Comparison of ENCODE assay signal across 8 cellular contexts in genomic region chr9:38066907-38067610, GRCh38. TPM values are rescaled to one million over a fixed set of nuclear protein-coding genes. Genes with fewer than 3 reads are reported as not detected.
DNase-seq lines count a peak whose midpoint lies in the region; ATAC-seq, FAIRE-seq and TF ChIP-seq lines count a peak whose summit lies in the region.

No MANE protein-coding gene starts in this region.

- H3K9me3 Mint-ChIP-seq in stimulated activated effector memory CD8-positive, alpha-beta T cell treated with anti-CD3 and anti-CD28 coated beads, Interleukin-12 subunit alpha, Interleukin-12 subunit beta, amount 100 ng/mL, for 72 hours: no peaks in the 10 kb centered on the region

- H2AFZ ChIP-seq in HepG2 (ENCODE audit: low read length): no peak overlapping the region

- H3K9ac ChIP-seq in HepG2 (ENCODE audit: insufficient read depth, low read depth, low read length): peak overlapping the region; percentile 95

- H4K20me1 ChIP-seq in HepG2 (ENCODE audit: insufficient read depth, low read length): peaks cover 33% of the 10 kb centered on the region

- H3K4me3 ChIP-seq in GM12864 (ENCODE audit: low read depth, low read length) (peak overlapping the region; percentile 81), SJCRH30 (peak overlapping the region; percentile 100), HepG2 (replicated peaks in 1 of 3; ENCODE audit: insufficient read depth in 1 of 3, low read depth in 2 of 3, low read length in 3 of 3) (peak overlapping the region; percentile 82 to 96 (median 95))

- BruUV-seq in HepG2 (replicated peaks; lab: Mats Ljungman, UMichigan): TSS peak; percentile 35

- TF ChIP-seq POLR2A in HepG2 (IDR thresholded peaks at IDR 0.05; ENCODE audit: insufficient read depth in 1 of 2, low read depth in 2 of 2, low read length in 2 of 2): no peak

- no peaks in the 10 kb centered on the region for H3K36me3 Mint-ChIP-seq in stimulated activated effector memory CD8-positive, alpha-beta T cell treated with anti-CD3 and anti-CD28 coated beads, Interleukin-12 subunit alpha, Interleukin-12 subunit beta, amount 100 ng/mL, for 72 hours

- H3K27me3 ChIP-seq in SJCRH30 (no peaks in the 10 kb centered on the region), HepG2 (ENCODE audit: control insufficient read depth in 1 of 2, insufficient read depth in 2 of 2, low read length in 2 of 2) (no peaks in the 10 kb centered on the region; a peak in 1 of 5 replicates)

- intact Hi-C loops in HepG2 (cut with micrococcal nuclease; ENCODE audit: unreplicated experiment): loop anchor here (2.0 kb wide), 1 partner anchor 42 kb away; no protein-coding TSS in a partner anchor

- no peak for TF ChIP-seq CTCF in GM12864 (IDR thresholded peaks at IDR 0.05; ENCODE audit: low read depth, low read length, missing control alignments)
- no peak for TF ChIP-seq CTCF in HepG2 (CRISPR knock-in tag; IDR thresholded peaks at IDR 0.05)

- no peak overlapping the region for H3K27ac Mint-ChIP-seq in stimulated activated effector memory CD8-positive, alpha-beta T cell treated with anti-CD3 and anti-CD28 coated beads, Interleukin-12 subunit alpha, Interleukin-12 subunit beta, amount 100 ng/mL, for 72 hours

- H3K9me3 ChIP-seq in SJCRH30 (replicated peaks) (no peaks in the 10 kb centered on the region), HepG2 (ENCODE audit: low read length) (no peaks in the 10 kb centered on the region)

- POLR2A ChIA-PET in HepG2 (lab: Yijun Ruan, JAX): interaction anchor here (1.0 to 2.9 kb wide), 5 partner anchors 10 to 154 kb away, joined by 3 to 14 read pairs (median 4); no protein-coding TSS in a partner anchor

- CTCF ChIA-PET in HepG2 (lab: Yijun Ruan, JAX; ENCODE audit: low intra/inter-chr PET ratio, low total read pairs): no interaction called here

- in situ Hi-C loops in HepG2 (cut with HindIII; ENCODE audit: extremely low pct_ligation_motif_present, low pct_unique_long_range_greater_than_20kb): loop anchor here (5.0 kb wide), 2 partner anchors 45 to 105 kb away; no protein-coding TSS in a partner anchor

- no peak for TF ChIP-seq RAD21 in HepG2 (CRISPR knock-in tag; IDR thresholded peaks at IDR 0.05)

- WGBS in HepG2 (ENCODE audit: low lambda C conversion rate): under 1% methylated on average over 28 of the region's 31 CpGs

- ATAC-seq in HepG2 (no peak), HG02970 (IDR thresholded peaks at IDR 0.05; ENCODE audit: low FRiP score, unreplicated experiment) (no peak), GM21360 (IDR thresholded peaks at IDR 0.05; ENCODE audit: unreplicated experiment) (no peak)
- peak; percentile 5 for ATAC-seq in stimulated activated effector memory CD8-positive, alpha-beta T cell treated with anti-CD3 and anti-CD28 coated beads, Interleukin-12 subunit alpha, Interleukin-12 subunit beta, amount 100 ng/mL, for 72 hours

- H3K4me1 Mint-ChIP-seq in stimulated activated effector memory CD8-positive, alpha-beta T cell treated with anti-CD3 and anti-CD28 coated beads, Interleukin-12 subunit alpha, Interleukin-12 subunit beta, amount 100 ng/mL, for 72 hours: peaks cover 29% of the 10 kb centered on the region

- no peak for TF ChIP-seq EP300 in HepG2 (IDR thresholded peaks at IDR 0.05; ENCODE audit: low read depth in 2 of 2, low read length in 2 of 2)
- TF ChIP-seq EP300 in HepG2 (CRISPR knock-in tag; IDR thresholded peaks at IDR 0.05; ENCODE audit: borderline replicate concordance): no peak

- peak overlapping the region; percentile 85 for H3K4me3 Mint-ChIP-seq in stimulated activated effector memory CD8-positive, alpha-beta T cell treated with anti-CD3 and anti-CD28 coated beads, Interleukin-12 subunit alpha, Interleukin-12 subunit beta, amount 100 ng/mL, for 72 hours

- no peak for DNase-seq in GM12864 (ENCODE audit: low read depth)
- DNase-seq in SJCRH30: peak in 1 of 2 experiments; percentile 22
- DNase-seq in central memory CD4-positive, alpha-beta T cell: peak; percentile 2
- no peak for DNase-seq in HepG2 (ENCODE audit: low spot score)
- DNase-seq in stimulated activated effector memory CD8-positive, alpha-beta T cell treated with anti-CD3 and anti-CD28 coated beads, Interleukin-12 subunit alpha, Interleukin-12 subunit beta, amount 100 ng/mL, for 72 hours (ENCODE audit: low spot score in 2 of 2): no peak
- DNase-seq in effector CD4-positive, alpha-beta T cell: no peak

- H3K27ac ChIP-seq in SJCRH30: peak overlapping the region; percentile 10; the same call in 1 of the 2 replicates
- peak overlapping the region; percentile 83 for H3K27ac ChIP-seq in HepG2 (ENCODE audit: extremely low read length, insufficient read depth, low read length)

- H3K4me2 ChIP-seq in HepG2 (ENCODE audit: low read depth, low read length): peak overlapping the region; percentile 91

- FAIRE-seq in HepG2 (lab: Jason Lieb, UNC): no peak

- H3K4me1 ChIP-seq in SJCRH30 (peaks cover 18% of the 10 kb centered on the region), HepG2 (ENCODE audit: insufficient read depth, low read length) (peaks cover 62% of the 10 kb centered on the region)

- H3K79me2 ChIP-seq in HepG2 (ENCODE audit: insufficient read depth, low read length): peaks cover 68% of the 10 kb centered on the region

- H3K36me3 ChIP-seq in SJCRH30 (no peaks in the 10 kb centered on the region), HepG2 (replicated peaks in 1 of 2; ENCODE audit: control insufficient read depth in 1 of 2, insufficient read depth in 2 of 2, low read length in 2 of 2) (peaks cover 0 to 14% of the 10 kb centered on the region in 2 experiments; a peak in 3 of 5 replicates)

TF ChIP-seq in HepG2, 621 proteins besides CTCF, POLR2A, EP300 and RAD21 (continues in another document):
- TF ChIP-seq KDM5B (CRISPR knock-in tag; IDR thresholded peaks at IDR 0.05; ENCODE audit: borderline replicate concordance): peak; percentile 34; the same call in 1 of the 2 replicates
- no peak for TF ChIP-seq ZNF24 (IDR thresholded peaks at IDR 0.05)
- no peak for TF ChIP-seq ARNTL (CRISPR knock-in tag; IDR thresholded peaks at IDR 0.05)
- TF ChIP-seq CENPT (CRISPR knock-in tag; IDR thresholded peaks at IDR 0.05; ENCODE audit: low read depth): no peak
- TF ChIP-seq ZNF670 (CRISPR knock-in tag; IDR thresholded peaks at IDR 0.05; ENCODE audit: borderline replicate concordance): no peak
- TF ChIP-seq FOXP1 (IDR thresholded peaks at IDR 0.05): no peak
- TF ChIP-seq FOXP1 (CRISPR knock-in tag; IDR thresholded peaks at IDR 0.05): no peak
- TF ChIP-seq HHEX (CRISPR knock-in tag; IDR thresholded peaks at IDR 0.05): no peak
- TF ChIP-seq NR2C2 (CRISPR knock-in tag; IDR thresholded peaks at IDR 0.05; ENCODE audit: borderline replicate concordance): no peak
- TF ChIP-seq ZSCAN12 (CRISPR knock-in tag; IDR thresholded peaks at IDR 0.05): no peak
- no peak for TF ChIP-seq TIGD3 (CRISPR knock-in tag; IDR thresholded peaks at IDR 0.05; ENCODE audit: borderline replicate concordance)
- TF ChIP-seq PAF1 (CRISPR knock-in tag; IDR thresholded peaks at IDR 0.05): no peak
- no peak for TF ChIP-seq POGZ (CRISPR knock-in tag; IDR thresholded peaks at IDR 0.05)
- TF ChIP-seq HNF1B (CRISPR knock-in tag; IDR thresholded peaks at IDR 0.05): no peak

RNA-seq across cellular contexts. Expression of gene SHB, which starts 2.0 kb away (rescaled TPM):
- 14.7 and 14.9 TPM in 2 replicates for total RNA-seq in SJCRH30 (2014; rRNA removed; shearing (Covaris generic))
- total RNA-seq in HepG2 (2016; rRNA removed; fragmentation: Illumina TruSeq; extraction: Trizol): 14.7 and 19.4 TPM in 2 replicates
- total RNA-seq in HepG2 (2016; cell fraction: cytosol; rRNA removed; fragmentation: Illumina TruSeq; extraction: Trizol; ENCODE audit: low read depth): 7.3 and 8.2 TPM in 2 replicates
- total RNA-seq in HepG2 (2016; cell fraction: insoluble cytoplasmic fraction; rRNA removed; fragmentation: Illumina TruSeq; extraction: Trizol): 12.9 and 18.0 TPM in 2 replicates
- total RNA-seq in HepG2 (2016; cell fraction: membrane; rRNA removed; fragmentation: Illumina TruSeq; extraction: Trizol): 16.0 and 20.4 TPM in 2 replicates
- 12.0 and 14.5 TPM in 2 replicates for total RNA-seq in HepG2 (2016; cell fraction: nucleus; rRNA removed; fragmentation: Illumina TruSeq; extraction: Trizol)
- 20.7 and 25.3 TPM in 2 replicates for polyA plus RNA-seq in HepG2 (2011; rRNA removed)
- 19.8 and 24.1 TPM in 2 replicates for polyA plus RNA-seq in HepG2 (2011; cell fraction: cytosol; rRNA removed)
- 26.3 and 29.8 TPM in 2 replicates for polyA plus RNA-seq in HepG2 (2011; cell fraction: nucleus; rRNA removed)
- 16.2 and 22.8 TPM in 2 replicates for polyA plus RNA-seq in HepG2 (2012)
- polyA plus RNA-seq in HepG2 (2016; cell fraction: cytosol; fragmentation: Illumina TruSeq; extraction: Trizol; ENCODE audit: low read depth): 9.0 and 11.2 TPM in 2 replicates
- polyA plus RNA-seq in HepG2 (2016; cell fraction: insoluble cytoplasmic fraction; fragmentation: Illumina TruSeq; extraction: Trizol; ENCODE audit: low read depth): 21.3 and 23.2 TPM in 2 replicates
- 18.0 and 21.9 TPM in 2 replicates for polyA plus RNA-seq in HepG2 (2016; cell fraction: membrane; fragmentation: Illumina TruSeq; extraction: Trizol; ENCODE audit: low read depth)
- 17.6 and 17.8 TPM in 2 replicates for polyA plus RNA-seq in HepG2 (2016; cell fraction: nucleus; fragmentation: Illumina TruSeq; extraction: Trizol; ENCODE audit: insufficient read depth, low read depth)
- 8.6 and 37.7 TPM in 2 replicates for polyA minus RNA-seq in HepG2 (2011; rRNA and poly(A)+ RNA removed; ENCODE audit: low replicate concordance)
- polyA minus RNA-seq in HepG2 (2011; cell fraction: cytosol; rRNA and poly(A)+ RNA removed): 28.1 and 28.8 TPM in 2 replicates
- polyA minus RNA-seq in HepG2 (2011; cell fraction: nucleus; rRNA and poly(A)+ RNA removed): 42.1 and 49.2 TPM in 2 replicates
